ENCODE assay signal across 26 cellular contexts in genomic region chr13:64311112-64311511, GRCh38.
"Had no signal": no experiment of that assay in that cellular context is flagged by ENCODE, and none has a peak within 500 bp of the region (broad histone marks: within the 10 kb centered on the region; RNA-seq: fewer than 3 reads in every experiment).

No MANE protein-coding gene starts in this region.

- H3K4me3 ChIP-seq: stomach, suprapubic skin, testis, thoracic aorta, thyroid gland, tibial artery, tibial nerve, transverse colon, upper lobe of left lung, upper lobe of right lung, uterus, vagina had no signal

- DNase-seq: stimulated activated CD4-positive, alpha-beta T cell treated with anti-CD3 and anti-CD28 coated beads, Interleukin-2, amount 100 ng/mL, for 48 hours; stimulated activated CD4-positive, alpha-beta T cell treated with anti-CD3 and anti-CD28 coated beads, Interleukin-4, amount 100 ng/mL, for 1 hour; stimulated activated CD4-positive, alpha-beta T cell treated with anti-CD3 and anti-CD28 coated beads, Interleukin-4, amount 100 ng/mL, for 24 hours; stimulated activated CD4-positive, alpha-beta T cell treated with anti-CD3 and anti-CD28 coated beads, Interleukin-4, amount 100 ng/mL, for 4 hours; stimulated activated CD8-positive, alpha-beta memory T cell treated with anti-CD3 and anti-CD28 coated beads, Interleukin-4, amount 100 ng/mL, for 48 hours; stimulated activated naive B cell treated with anti-CD40 and anti-IgM and Interleukin-4, amounts not matched to agents 10 μg/mL and 1 μg/mL and 100 μg/mL, for 72 hours; stimulated activated naive CD4-positive, alpha-beta T cell; stimulated activated naive CD4-positive, alpha-beta T cell treated with Interleukin-2 at 50 U/mL for 16 hours; stimulated activated naive CD8-positive, alpha-beta T cell treated with anti-CD3 and anti-CD28 coated beads, Interleukin-15, amount 100 ng/mL, for 72 hours; stimulated activated naive CD8-positive, alpha-beta T cell treated with anti-CD3 and anti-CD28 coated beads, Interleukin-15, Interleukin-2, amounts not matched to agents 100 U/mL and 50 U/mL, for 24 hours; stomach; substantia nigra; testis; thyroid gland; tibial artery; transverse colon; trophoblast cell; upper lobe of left lung; upper lobe of right lung; uterus had no signal

- H3K9me3 ChIP-seq: testis, thoracic aorta, thyroid gland, tibial artery, upper lobe of left lung, uterus, vagina had no signal

- H3K27me3 ChIP-seq: stomach, suprapubic skin, testis, thyroid gland, tibial artery, tibial nerve, transverse colon, upper lobe of left lung, upper lobe of right lung, uterus, vagina had no signal

- ATAC-seq: stimulated activated effector memory CD8-positive, alpha-beta T cell treated with anti-CD3 and anti-CD28 coated beads, Interleukin-12 subunit alpha, Interleukin-12 subunit beta, amount 100 ng/mL, for 72 hours; stimulated activated memory B cell treated with anti-CD40 and anti-IgM and Interleukin-4, amounts not matched to agents 10 μg/mL and 1 μg/mL and 100 μg/mL, for 72 hours; stimulated activated naive B cell treated with anti-CD40 and anti-IgM and Interleukin-4, amounts not matched to agents 10 μg/mL and 1 μg/mL and 100 μg/mL, for 72 hours; stimulated activated naive CD8-positive, alpha-beta T cell treated with anti-CD3 and anti-CD28 coated beads, Interleukin-15, amount 100 ng/mL, for 72 hours; stimulated activated naive CD8-positive, alpha-beta T cell treated with anti-CD3 and anti-CD28 coated beads, Interleukin-15, Interleukin-2, amounts not matched to agents 100 U/mL and 50 U/mL, for 24 hours; upper lobe of right lung had no signal

- H3K4me1 ChIP-seq: stomach, suprapubic skin, testis, thyroid gland, tibial artery, tibial nerve, transverse colon, upper lobe of left lung, upper lobe of right lung, uterus, vagina had no signal

- H3K27ac ChIP-seq: stomach, suprapubic skin, testis, thoracic aorta, thyroid gland, tibial artery, tibial nerve, transverse colon, upper lobe of left lung, upper lobe of right lung, uterus, vagina had no signal

- H3K36me3 ChIP-seq: stomach, suprapubic skin, thoracic aorta, thyroid gland, tibial artery, tibial nerve, transverse colon, upper lobe of left lung, upper lobe of right lung, vagina had no signal
